Comparison of ENCODE assay signal across 1 cellular context in genomic region chr1:219582310-219582709, GRCh38.
TF ChIP-seq lines count a peak whose summit lies in the region.

No MANE protein-coding gene starts in this region.

TF ChIP-seq in GM23338, 12 proteins besides CTCF, POLR2A, EP300 and RAD21 (continued from another document):
- TF ChIP-seq ZNF462 (CRISPR knock-in tag; IDR thresholded peaks at IDR 0.05) (no peak), EZH2phosphoT487 (IDR thresholded peaks at IDR 0.05; ENCODE audit: unreplicated experiment) (no peak), ZNF114 (CRISPR knock-in tag; IDR thresholded peaks at IDR 0.05) (no peak), JUNB (IDR thresholded peaks at IDR 0.05; ENCODE audit: unreplicated experiment) (no peak), ZNF331 (CRISPR knock-in tag; IDR thresholded peaks at IDR 0.05; ENCODE audit: low read depth) (no peak)
